In the genomic region with DNA sequence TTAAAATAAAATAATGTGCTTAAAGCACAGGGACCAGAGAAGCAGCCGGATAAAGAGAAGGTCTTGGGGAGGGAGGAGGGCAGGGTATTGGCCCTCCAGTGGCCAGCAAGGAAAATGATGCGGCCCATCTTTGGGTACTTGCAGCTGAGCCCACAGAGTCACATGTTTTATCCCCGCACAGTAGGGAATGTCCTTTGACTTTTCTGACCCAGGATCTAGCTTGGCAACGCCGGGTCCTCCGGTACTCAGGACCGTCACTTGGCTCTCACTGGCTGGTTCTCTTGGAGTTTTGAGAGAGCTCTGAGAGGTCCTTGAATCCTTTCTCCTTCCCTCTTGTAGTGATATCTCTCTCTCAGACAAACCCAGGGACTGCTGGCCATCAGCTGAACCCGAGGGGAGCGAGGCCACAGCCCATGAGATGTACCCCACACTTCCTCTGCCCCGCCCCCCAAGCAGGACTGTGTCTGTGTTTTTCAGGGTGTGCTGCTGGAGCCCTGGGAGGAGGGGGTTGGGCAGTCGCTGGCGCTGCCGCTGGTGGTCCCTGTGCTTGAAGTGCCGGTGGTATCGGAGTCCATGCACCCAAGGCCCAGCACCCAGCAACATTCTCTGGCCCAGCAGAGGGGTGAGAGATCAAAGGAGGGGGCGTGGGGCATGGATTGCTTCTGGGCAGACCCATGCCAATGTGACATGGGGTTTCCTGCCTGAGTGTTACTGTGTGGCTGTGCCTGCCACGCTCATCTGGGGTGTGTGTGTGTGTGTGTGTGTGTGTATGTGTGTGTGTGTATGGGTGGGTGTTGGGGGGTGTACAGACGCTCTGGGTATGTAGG, we compare ENCODE assay signal across 8 cellular contexts. TPM values are rescaled to one million over a fixed set of nuclear protein-coding genes. Genes with fewer than 3 reads are reported as not detected.
DNase-seq lines count a peak whose midpoint lies in the region; ATAC-seq, FAIRE-seq and TF ChIP-seq lines count a peak whose summit lies in the region.

No MANE protein-coding gene starts in this region.

- no peak for FAIRE-seq in A549 (lab: Jason Lieb, UNC)

- 73% methylated on average over 15 of the region's 18 CpGs for WGBS in A549 (ENCODE audit: missing lambda C conversion rate)

- no peak for TF ChIP-seq POLR2A in A549 (IDR thresholded peaks at IDR 0.05; ENCODE audit: low read length)

- H3K9ac ChIP-seq in Loucy (ENCODE audit: low read depth, low read length, poor library complexity, severe bottlenecking) = no peak overlapping the region
- H3K9ac ChIP-seq in muscle layer of colon (ENCODE audit: low read length) = peak overlapping the region; percentile 42

- H3K36me3 ChIP-seq in Loucy (ENCODE audit: insufficient read depth, low read length) (no peaks in the 10 kb centered on the region), muscle layer of colon (ENCODE audit: insufficient read depth, low read length) (no peaks in the 10 kb centered on the region)

- H3K4me1 Mint-ChIP-seq in endothelial cell (ENCODE audit: unreplicated experiment) = peaks cover 53% of the 10 kb centered on the region

- H3K27ac Mint-ChIP-seq in endothelial cell (ENCODE audit: unreplicated experiment) = peak overlapping the region; percentile 99

- H3K9me3 Mint-ChIP-seq in endothelial cell (ENCODE audit: unreplicated experiment) = no peaks in the 10 kb centered on the region

- no peak for TF ChIP-seq RAD21 in A549 (conservative IDR thresholded peaks at IDR 0.05 in 1 of 2, IDR thresholded peaks at IDR 0.05 in 1 of 2)

- TF ChIP-seq CTCF in A549 (IDR thresholded peaks at IDR 0.05) = no peak
- TF ChIP-seq CTCF in Loucy (conservative IDR thresholded peaks at IDR 0.05; ENCODE audit: low read length) = peak; percentile 43
- no peak for TF ChIP-seq CTCF in endothelial cell (IDR thresholded peaks at IDR 0.05; ENCODE audit: unreplicated experiment)

- H3K27ac ChIP-seq in A549 (no peak overlapping the region), muscle layer of colon (ENCODE audit: low read depth, low read length) (peak overlapping the region; percentile 68)

- H3K27me3 Mint-ChIP-seq in endothelial cell (ENCODE audit: unreplicated experiment) = peaks cover 8% of the 10 kb centered on the region

- CTCF ChIA-PET in A549 (lab: Yijun Ruan, JAX) = interaction anchor here (1.2 to 2.6 kb wide), 3 partner anchors 10 to 31 kb away, joined by 5 to 10 read pairs (median 5); no protein-coding TSS in a partner anchor

- peak overlapping the region; percentile 68 for H3K4me3 Mint-ChIP-seq in endothelial cell (ENCODE audit: unreplicated experiment)

- H3K4me1 ChIP-seq in A549 = 0 out of 3 replicates have a peak, but pooled peaks cover 3% of the 10 kb centered on the region
- peaks cover 15% of the 10 kb centered on the region for H3K4me1 ChIP-seq in Loucy (ENCODE audit: insufficient read depth, low read length, poor library complexity, severe bottlenecking)
- peaks cover 26% of the 10 kb centered on the region for H3K4me1 ChIP-seq in muscle layer of colon (ENCODE audit: insufficient read depth, low read length)

- POLR2A ChIA-PET in A549 (lab: Yijun Ruan, JAX) = no interaction called here

- H3K27me3 ChIP-seq in Loucy (ENCODE audit: insufficient read depth, low read length, poor library complexity, severe bottlenecking) (no peaks in the 10 kb centered on the region), muscle layer of colon (ENCODE audit: control insufficient read depth in 1 of 2, insufficient read depth in 2 of 2, low read length in 2 of 2) (no peaks in the 10 kb centered on the region)

- no peaks in the 10 kb centered on the region for H3K9me2 ChIP-seq in Loucy (replicated peaks; ENCODE audit: low read depth, low read length)

- peak overlapping the region; percentile 63; the same call in 1 of the 2 replicates for H2AFZ ChIP-seq in Loucy (ENCODE audit: low read length)

- no peaks in the 10 kb centered on the region for H3K79me2 ChIP-seq in Loucy (ENCODE audit: insufficient read depth, low read length)

- no peaks in the 10 kb centered on the region for H4K20me1 ChIP-seq in Loucy (ENCODE audit: insufficient read depth, low read length, poor library complexity, severe bottlenecking)

- H3K4me3 ChIP-seq in A549 (no peak overlapping the region), Loucy (ENCODE audit: low read length, poor library complexity, severe bottlenecking) (peak overlapping the region; percentile 39), muscle layer of colon (ENCODE audit: low read depth in 1 of 2, low read length in 2 of 2) (peak overlapping the region; percentile 34 to 63)

- no peak for TF ChIP-seq EP300 in A549 (IDR thresholded peaks at IDR 0.05)

- no peaks in the 10 kb centered on the region for H3F3A ChIP-seq in Loucy (ENCODE audit: low read depth)

- H3K36me3 Mint-ChIP-seq in endothelial cell (ENCODE audit: low read depth, unreplicated experiment) = no peaks in the 10 kb centered on the region

- ATAC-seq in A549 = peak; percentile 70 to 79; a peak in 5 of 6 replicates

- DNase-seq in A549 (ENCODE audit: low read depth in 1 of 2, low spot score in 1 of 2) (peak; percentile 20 to 26), endothelial cell (ENCODE audit: low spot score) (peak; percentile 23), MV-4-11 (lab: John Stamatoyannopoulos, UW) (no peak), GOT3 (lab: John Stamatoyannopoulos, UW) (no peak), T-helper 1 cell (no peak), NCI-H1436 treated with DMSO at 0.1 percent for 48 hours (lab: John Stamatoyannopoulos, UW) (no peak)

- no peak overlapping the region for H3K4me2 ChIP-seq in A549
- peak overlapping the region; percentile 54 for H3K4me2 ChIP-seq in Loucy (ENCODE audit: low read depth, low read length, poor library complexity, severe bottlenecking)

- H3K9me3 ChIP-seq in A549 = no peaks in the 10 kb centered on the region
- H3K9me3 ChIP-seq in Loucy (ENCODE audit: insufficient read depth, low read depth, low read length) = no peaks in the 10 kb centered on the region
- no peaks in the 10 kb centered on the region for H3K9me3 ChIP-seq in muscle layer of colon (ENCODE audit: low read length)

TF ChIP-seq in A549, 52 proteins besides CTCF, POLR2A, EP300 and RAD21:
- TF ChIP-seq HDAC2 (IDR thresholded peaks at IDR 0.05) = no peak
- no peak for TF ChIP-seq NPAS2 (CRISPR knock-in tag; IDR thresholded peaks at IDR 0.05; ENCODE audit: borderline replicate concordance)
- TF ChIP-seq, protein P1, sequence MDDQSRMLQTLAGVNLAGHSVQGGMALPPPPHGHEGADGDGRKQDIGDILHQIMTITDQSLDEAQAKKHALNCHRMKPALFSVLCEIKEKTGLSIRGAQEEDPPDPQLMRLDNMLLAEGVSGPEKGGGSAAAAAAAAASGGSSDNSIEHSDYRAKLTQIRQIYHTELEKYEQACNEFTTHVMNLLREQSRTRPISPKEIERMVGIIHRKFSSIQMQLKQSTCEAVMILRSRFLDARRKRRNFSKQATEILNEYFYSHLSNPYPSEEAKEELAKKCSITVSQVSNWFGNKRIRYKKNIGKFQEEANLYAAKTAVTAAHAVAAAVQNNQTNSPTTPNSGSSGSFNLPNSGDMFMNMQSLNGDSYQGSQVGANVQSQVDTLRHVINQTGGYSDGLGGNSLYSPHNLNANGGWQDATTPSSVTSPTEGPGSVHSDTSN (IDR thresholded peaks at IDR 0.05) = no peak
- no peak for TF ChIP-seq CHD2 (IDR thresholded peaks at IDR 0.05; ENCODE audit: low read length, partially characterized antibody)
- no peak for TF ChIP-seq RCOR1 (IDR thresholded peaks at IDR 0.05; ENCODE audit: low read depth, low read length)
- no peak for TF ChIP-seq SREBF2 (IDR thresholded peaks at IDR 0.05)
- TF ChIP-seq, protein P2, sequence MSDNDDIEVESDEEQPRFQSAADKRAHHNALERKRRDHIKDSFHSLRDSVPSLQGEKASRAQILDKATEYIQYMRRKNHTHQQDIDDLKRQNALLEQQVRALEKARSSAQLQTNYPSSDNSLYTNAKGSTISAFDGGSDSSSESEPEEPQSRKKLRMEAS (IDR thresholded peaks at IDR 0.05) = no peak
- TF ChIP-seq KDM5A (IDR thresholded peaks at IDR 0.05) = no peak
- no peak for TF ChIP-seq ZNF302 (CRISPR knock-in tag; IDR thresholded peaks at IDR 0.05)

RNA-seq across cellular contexts. Expression of a gene that starts 35.5 kb away (rescaled TPM):
- polyA plus RNA-seq in A549 (2011; rRNA removed) = 544 and 615 TPM in 2 replicates
- polyA plus RNA-seq in A549 (2012; cell fraction: cytosol; rRNA removed) = 200 and 228 TPM in 2 replicates
- polyA plus RNA-seq in A549 (2012; cell fraction: nucleus; rRNA removed) = 408 and 502 TPM in 2 replicates
- 398 to 456 TPM (median 417 TPM) in 3 replicates for polyA plus RNA-seq in A549 (2017; fragmentation: RNase III; extraction: RNeasy Plus Mini Kit Qiagen cat#74134 plus additional on column Dnase treatment)
- polyA minus RNA-seq in A549 (2011; rRNA and poly(A)+ RNA removed) = 619 and 723 TPM in 2 replicates
- 128 TPM for total RNA-seq in endothelial cell (ENCODE audit: unreplicated experiment)

Comparison
In these comparisons a context has a peak if more than half of its experiments do, and no peak if none do; other contexts are left out.
1. DNase-seq: peak in A549 (2 of 2) and endothelial cell (single experiment); none in MV-4-11 (single experiment), GOT3 (single experiment), T-helper 1 cell (0 of 5) and NCI-H1436 treated with DMSO at 0.1 percent for 48 hours (single experiment).